Comparison of ENCODE assay signal across 1 cellular context in the genomic region with DNA sequence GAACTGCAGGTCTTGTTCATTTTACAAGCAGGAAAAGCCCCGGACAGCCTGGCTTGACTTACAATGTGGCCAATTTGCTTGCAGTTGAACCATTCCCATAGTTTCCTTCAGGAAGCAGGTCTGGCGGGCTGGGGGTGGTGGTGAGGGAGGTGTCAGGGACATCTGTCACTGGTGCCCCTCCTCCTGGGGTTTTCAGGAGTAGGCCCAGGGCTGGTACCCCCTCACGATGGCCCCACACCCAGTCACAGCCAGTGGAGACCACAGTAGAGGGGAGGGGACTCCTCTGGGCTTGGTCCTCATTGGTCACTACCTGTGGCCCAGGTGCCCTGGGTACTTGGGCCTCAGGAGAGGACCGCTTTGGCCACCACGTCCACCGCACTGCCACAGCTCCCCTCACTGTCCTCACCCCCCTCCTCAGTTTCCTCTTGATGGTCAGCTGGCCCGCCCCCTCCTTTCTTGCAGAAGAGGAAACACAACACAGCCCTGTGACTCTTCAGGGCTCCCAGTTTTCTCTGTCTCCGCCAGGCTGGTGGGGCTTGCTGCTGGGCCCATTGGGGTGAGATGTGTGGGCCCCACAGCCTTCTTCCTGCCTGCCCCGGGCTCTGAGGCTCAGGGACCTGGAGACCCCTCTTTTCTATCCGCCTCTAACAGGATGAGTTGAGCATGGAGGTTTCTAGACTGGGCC.
TF ChIP-seq lines count a peak whose summit lies in the region.

No MANE protein-coding gene starts in this region.

TF ChIP-seq in WTC11, 78 proteins besides CTCF, POLR2A, EP300 and RAD21 (continued from another document):
- TF ChIP-seq FOXJ3 (CRISPR knock-in tag; IDR thresholded peaks at IDR 0.05; ENCODE audit: borderline replicate concordance) (no peak), TCF7 (CRISPR knock-in tag; IDR thresholded peaks at IDR 0.05; ENCODE audit: low read depth) (no peak), ZNF232 (CRISPR knock-in tag; IDR thresholded peaks at IDR 0.05) (no peak), ZBTB21 (CRISPR knock-in tag; IDR thresholded peaks at IDR 0.05; ENCODE audit: borderline replicate concordance) (no peak), FOXP1 (CRISPR knock-in tag; IDR thresholded peaks at IDR 0.05; ENCODE audit: borderline replicate concordance) (no peak), ZNF396 (CRISPR knock-in tag; IDR thresholded peaks at IDR 0.05; ENCODE audit: borderline replicate concordance) (no peak)
- TF ChIP-seq, protein P1, sequence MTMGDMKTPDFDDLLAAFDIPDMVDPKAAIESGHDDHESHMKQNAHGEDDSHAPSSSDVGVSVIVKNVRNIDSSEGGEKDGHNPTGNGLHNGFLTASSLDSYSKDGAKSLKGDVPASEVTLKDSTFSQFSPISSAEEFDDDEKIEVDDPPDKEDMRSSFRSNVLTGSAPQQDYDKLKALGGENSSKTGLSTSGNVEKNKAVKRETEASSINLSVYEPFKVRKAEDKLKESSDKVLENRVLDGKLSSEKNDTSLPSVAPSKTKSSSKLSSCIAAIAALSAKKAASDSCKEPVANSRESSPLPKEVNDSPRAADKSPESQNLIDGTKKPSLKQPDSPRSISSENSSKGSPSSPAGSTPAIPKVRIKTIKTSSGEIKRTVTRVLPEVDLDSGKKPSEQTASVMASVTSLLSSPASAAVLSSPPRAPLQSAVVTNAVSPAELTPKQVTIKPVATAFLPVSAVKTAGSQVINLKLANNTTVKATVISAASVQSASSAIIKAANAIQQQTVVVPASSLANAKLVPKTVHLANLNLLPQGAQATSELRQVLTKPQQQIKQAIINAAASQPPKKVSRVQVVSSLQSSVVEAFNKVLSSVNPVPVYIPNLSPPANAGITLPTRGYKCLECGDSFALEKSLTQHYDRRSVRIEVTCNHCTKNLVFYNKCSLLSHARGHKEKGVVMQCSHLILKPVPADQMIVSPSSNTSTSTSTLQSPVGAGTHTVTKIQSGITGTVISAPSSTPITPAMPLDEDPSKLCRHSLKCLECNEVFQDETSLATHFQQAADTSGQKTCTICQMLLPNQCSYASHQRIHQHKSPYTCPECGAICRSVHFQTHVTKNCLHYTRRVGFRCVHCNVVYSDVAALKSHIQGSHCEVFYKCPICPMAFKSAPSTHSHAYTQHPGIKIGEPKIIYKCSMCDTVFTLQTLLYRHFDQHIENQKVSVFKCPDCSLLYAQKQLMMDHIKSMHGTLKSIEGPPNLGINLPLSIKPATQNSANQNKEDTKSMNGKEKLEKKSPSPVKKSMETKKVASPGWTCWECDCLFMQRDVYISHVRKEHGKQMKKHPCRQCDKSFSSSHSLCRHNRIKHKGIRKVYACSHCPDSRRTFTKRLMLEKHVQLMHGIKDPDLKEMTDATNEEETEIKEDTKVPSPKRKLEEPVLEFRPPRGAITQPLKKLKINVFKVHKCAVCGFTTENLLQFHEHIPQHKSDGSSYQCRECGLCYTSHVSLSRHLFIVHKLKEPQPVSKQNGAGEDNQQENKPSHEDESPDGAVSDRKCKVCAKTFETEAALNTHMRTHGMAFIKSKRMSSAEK (CRISPR knock-in tag; IDR thresholded peaks at IDR 0.05; ENCODE audit: borderline replicate concordance) = no peak
- TF ChIP-seq, protein P2, sequence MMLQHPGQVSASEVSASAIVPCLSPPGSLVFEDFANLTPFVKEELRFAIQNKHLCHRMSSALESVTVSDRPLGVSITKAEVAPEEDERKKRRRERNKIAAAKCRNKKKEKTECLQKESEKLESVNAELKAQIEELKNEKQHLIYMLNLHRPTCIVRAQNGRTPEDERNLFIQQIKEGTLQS (CRISPR knock-in tag; conservative IDR thresholded peaks at IDR 0.05) = no peak
- TF ChIP-seq, protein P3, sequence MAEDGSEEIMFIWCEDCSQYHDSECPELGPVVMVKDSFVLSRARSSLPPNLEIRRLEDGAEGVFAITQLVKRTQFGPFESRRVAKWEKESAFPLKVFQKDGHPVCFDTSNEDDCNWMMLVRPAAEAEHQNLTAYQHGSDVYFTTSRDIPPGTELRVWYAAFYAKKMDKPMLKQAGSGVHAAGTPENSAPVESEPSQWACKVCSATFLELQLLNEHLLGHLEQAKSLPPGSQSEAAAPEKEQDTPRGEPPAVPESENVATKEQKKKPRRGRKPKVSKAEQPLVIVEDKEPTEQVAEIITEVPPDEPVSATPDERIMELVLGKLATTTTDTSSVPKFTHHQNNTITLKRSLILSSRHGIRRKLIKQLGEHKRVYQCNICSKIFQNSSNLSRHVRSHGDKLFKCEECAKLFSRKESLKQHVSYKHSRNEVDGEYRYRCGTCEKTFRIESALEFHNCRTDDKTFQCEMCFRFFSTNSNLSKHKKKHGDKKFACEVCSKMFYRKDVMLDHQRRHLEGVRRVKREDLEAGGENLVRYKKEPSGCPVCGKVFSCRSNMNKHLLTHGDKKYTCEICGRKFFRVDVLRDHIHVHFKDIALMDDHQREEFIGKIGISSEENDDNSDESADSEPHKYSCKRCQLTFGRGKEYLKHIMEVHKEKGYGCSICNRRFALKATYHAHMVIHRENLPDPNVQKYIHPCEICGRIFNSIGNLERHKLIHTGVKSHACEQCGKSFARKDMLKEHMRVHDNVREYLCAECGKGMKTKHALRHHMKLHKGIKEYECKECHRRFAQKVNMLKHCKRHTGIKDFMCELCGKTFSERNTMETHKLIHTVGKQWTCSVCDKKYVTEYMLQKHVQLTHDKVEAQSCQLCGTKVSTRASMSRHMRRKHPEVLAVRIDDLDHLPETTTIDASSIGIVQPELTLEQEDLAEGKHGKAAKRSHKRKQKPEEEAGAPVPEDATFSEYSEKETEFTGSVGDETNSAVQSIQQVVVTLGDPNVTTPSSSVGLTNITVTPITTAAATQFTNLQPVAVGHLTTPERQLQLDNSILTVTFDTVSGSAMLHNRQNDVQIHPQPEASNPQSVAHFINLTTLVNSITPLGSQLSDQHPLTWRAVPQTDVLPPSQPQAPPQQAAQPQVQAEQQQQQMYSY (CRISPR knock-in tag; IDR thresholded peaks at IDR 0.05) = no peak
- TF ChIP-seq, protein P4, sequence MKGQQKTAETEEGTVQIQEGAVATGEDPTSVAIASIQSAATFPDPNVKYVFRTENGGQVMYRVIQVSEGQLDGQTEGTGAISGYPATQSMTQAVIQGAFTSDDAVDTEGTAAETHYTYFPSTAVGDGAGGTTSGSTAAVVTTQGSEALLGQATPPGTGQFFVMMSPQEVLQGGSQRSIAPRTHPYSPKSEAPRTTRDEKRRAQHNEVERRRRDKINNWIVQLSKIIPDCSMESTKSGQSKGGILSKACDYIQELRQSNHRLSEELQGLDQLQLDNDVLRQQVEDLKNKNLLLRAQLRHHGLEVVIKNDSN (CRISPR knock-in tag; IDR thresholded peaks at IDR 0.05) = no peak
TF ChIP-seq in WTC11: peak in this region for 0.
